8 cellular contexts compared by ENCODE assay signal in genomic region chr12:47360771-47361388, GRCh38.
DNase-seq lines count a peak whose midpoint lies in the region; ATAC-seq and TF ChIP-seq lines count a peak whose summit lies in the region.

No MANE protein-coding gene starts in this region.

- H3K4me2 ChIP-seq in Loucy (ENCODE audit: low read depth, low read length, poor library complexity, severe bottlenecking), result peak overlapping the region; percentile 86

- peaks cover 63% of the 10 kb centered on the region for H3K4me1 ChIP-seq in Loucy (ENCODE audit: insufficient read depth, low read length, poor library complexity, severe bottlenecking)
- H3K4me1 ChIP-seq in mucosa of descending colon (ENCODE audit: low read depth), result no peaks in the 10 kb centered on the region
- H3K4me1 ChIP-seq in testis, result no peaks in the 10 kb centered on the region

- H3K27me3 ChIP-seq in Loucy (ENCODE audit: insufficient read depth, low read length, poor library complexity, severe bottlenecking) (no peaks in the 10 kb centered on the region), testis (no peaks in the 10 kb centered on the region)

- H3K27me3 Mint-ChIP-seq in activated naive CD8-positive, alpha-beta T cell treated with anti-CD3 and anti-CD28 coated beads for 36 hours, result no peaks in the 10 kb centered on the region

- H3K9me3 Mint-ChIP-seq in activated naive CD8-positive, alpha-beta T cell treated with anti-CD3 and anti-CD28 coated beads for 36 hours, result peaks cover 17% of the 10 kb centered on the region

- H3K9ac ChIP-seq in Loucy (ENCODE audit: low read depth, low read length, poor library complexity, severe bottlenecking), result peak overlapping the region; percentile 68

- DNase-seq in GF-D8 (lab: John Stamatoyannopoulos, UW) (peak; percentile 65), mucosa of descending colon (peak in 1 of 3 donors; percentile 19), occipital lobe (lab: John Stamatoyannopoulos, UW) (no peak), testis (no peak)
- DNase-seq in activated naive CD8-positive, alpha-beta T cell treated with anti-CD3 and anti-CD28 coated beads for 36 hours, result no peak

- no peaks in the 10 kb centered on the region for H4K20me1 ChIP-seq in Loucy (ENCODE audit: insufficient read depth, low read length, poor library complexity, severe bottlenecking)

- no peak for TF ChIP-seq POLR2A in testis (IDR thresholded peaks at IDR 0.05)

- H3F3A ChIP-seq in Loucy (ENCODE audit: low read depth), result peaks cover 5% of the 10 kb centered on the region; the same call in 1 of the 2 replicates

- H3K36me3 Mint-ChIP-seq in activated naive CD8-positive, alpha-beta T cell treated with anti-CD3 and anti-CD28 coated beads for 36 hours, result peaks cover 34% of the 10 kb centered on the region

- H3K36me3 ChIP-seq in Loucy (ENCODE audit: insufficient read depth, low read length) (no peaks in the 10 kb centered on the region), mucosa of descending colon (ENCODE audit: low read depth) (no peaks in the 10 kb centered on the region), testis (ENCODE audit: low read depth, missing control alignments) (no peaks in the 10 kb centered on the region)

- peaks cover 55% of the 10 kb centered on the region for H3K4me1 Mint-ChIP-seq in activated naive CD8-positive, alpha-beta T cell treated with anti-CD3 and anti-CD28 coated beads for 36 hours

- H3K9me2 ChIP-seq in Loucy (replicated peaks; ENCODE audit: low read depth, low read length), result no peaks in the 10 kb centered on the region

- peak overlapping the region; percentile 94 for H3K27ac Mint-ChIP-seq in activated naive CD8-positive, alpha-beta T cell treated with anti-CD3 and anti-CD28 coated beads for 36 hours

- H2AFZ ChIP-seq in Loucy (ENCODE audit: low read length), result no peak overlapping the region

- peak overlapping the region in 1 of 2 donors; percentile 33 for H3K27ac ChIP-seq in testis

- H3K4me3 Mint-ChIP-seq in activated naive CD8-positive, alpha-beta T cell treated with anti-CD3 and anti-CD28 coated beads for 36 hours, result peak overlapping the region; percentile 70

- intact Hi-C loops in mucosa of descending colon (cut with DNase I, micrococcal nuclease) (no loop called here), testis (cut with DNase I; ENCODE audit: low total_unique reads) (no loop called here)

- H3K4me3 ChIP-seq in Loucy (ENCODE audit: low read length, poor library complexity, severe bottlenecking) (peak overlapping the region; percentile 66), mucosa of descending colon (no peak overlapping the region), testis (no peak overlapping the region)

- WGBS in testis, 2 donors, result 44 to 50% methylated on average over 4 of the region's 4 CpGs

- H3K9me3 ChIP-seq in Loucy (ENCODE audit: insufficient read depth, low read depth, low read length) (no peaks in the 10 kb centered on the region), mucosa of descending colon (no peaks in the 10 kb centered on the region), testis (no peaks in the 10 kb centered on the region)

- no peaks in the 10 kb centered on the region for H3K79me2 ChIP-seq in Loucy (ENCODE audit: insufficient read depth, low read length)

- no peak for TF ChIP-seq CTCF in Loucy (conservative IDR thresholded peaks at IDR 0.05; ENCODE audit: low read length)
- no peak for TF ChIP-seq CTCF in mucosa of descending colon (IDR thresholded peaks at IDR 0.05)
- no peak for TF ChIP-seq CTCF in testis (IDR thresholded peaks at IDR 0.05)

- ATAC-seq in GM21381 (IDR thresholded peaks at IDR 0.05; ENCODE audit: unreplicated experiment) (peak; percentile 30), mucosa of descending colon (peak; percentile 77), HG03097 (IDR thresholded peaks at IDR 0.05; ENCODE audit: low FRiP score, unreplicated experiment) (no peak)
